8 cellular contexts compared by ENCODE assay signal in genomic region chr11:61383859-61384258, GRCh38. TPM values are rescaled to one million over a fixed set of nuclear protein-coding genes. Genes with fewer than 3 reads are reported as not detected.
DNase-seq lines count a peak whose midpoint lies in the region; ATAC-seq, FAIRE-seq and TF ChIP-seq lines count a peak whose summit lies in the region.
"Not testable (repeated sequence)": the region's sequence is repeated elsewhere in the genome, so short reads cannot be mapped to it uniquely, and the experiment has no call there.
"Had no signal": no experiment of that assay in that cellular context is flagged by ENCODE, and none has a peak within 500 bp of the region (broad histone marks: within the 10 kb centered on the region; RNA-seq: fewer than 3 reads in every experiment).

No MANE protein-coding gene starts in this region.

- H3K4me2 ChIP-seq in K562 (ENCODE audit: insufficient read depth, low read length); trophoblast cell (ENCODE audit: low read length): not testable (repeated sequence)

- not testable (repeated sequence) for H4K20me1 ChIP-seq in K562 (replicated peaks; ENCODE audit: control insufficient read depth, insufficient read depth, low read length)

- H3K79me2 ChIP-seq in K562 (ENCODE audit: control insufficient read depth, insufficient read depth, low read length); trophoblast cell (ENCODE audit: control insufficient read depth, insufficient read depth, low read length, poor library complexity): not testable (repeated sequence)

- not testable (repeated sequence) for H3K9me3 ChIP-seq in HEK293 (ENCODE audit: control insufficient read depth, insufficient read depth, low read depth, low read length); K562 (replicated peaks; ENCODE audit: control insufficient read depth, insufficient read depth, low read depth, low read length); trophoblast cell (ENCODE audit: insufficient read depth, low read depth, low read length)

- H3K9me1 ChIP-seq in K562 (ENCODE audit: control insufficient read depth, insufficient read depth, low read length), result not testable (repeated sequence)

- H3K36me3 ChIP-seq in HEK293 (ENCODE audit: control insufficient read depth in 2 of 2, insufficient read depth in 1 of 2, low read length in 2 of 2); K562 (ENCODE audit: control insufficient read depth, insufficient read depth, low read length); trophoblast cell (ENCODE audit: control insufficient read depth in 1 of 2, insufficient read depth in 2 of 2, low read length in 2 of 2): not testable (repeated sequence)

- not testable (repeated sequence) for H3K18ac ChIP-seq in trophoblast cell (ENCODE audit: low read length)

- not testable (repeated sequence) for H3K4me3 Mint-ChIP-seq in WTC11

- H2BK120ac ChIP-seq in trophoblast cell (ENCODE audit: insufficient read depth, low read length, poor library complexity), result not testable (repeated sequence)

- H2BK12ac ChIP-seq in trophoblast cell (ENCODE audit: low read length), result not testable (repeated sequence)

- not testable (repeated sequence) for H4K8ac ChIP-seq in trophoblast cell (ENCODE audit: low read depth, low read length)

- TF ChIP-seq CTCF in HEK293 (tag by site-specific recombination; IDR thresholded peaks at IDR 0.05); RWPE1 (conservative IDR thresholded peaks at IDR 0.05; ENCODE audit: low read depth); VCaP (conservative IDR thresholded peaks at IDR 0.05); WTC11 (IDR thresholded peaks at IDR 0.05); K562 (IDR thresholded peaks at IDR 0.05 in 2 of 3, conservative IDR thresholded peaks at IDR 0.05 in 1 of 3; ENCODE audit: insufficient read depth in 2 of 3, low read depth in 1 of 3, low read length in 3 of 3): not testable (repeated sequence)

- not testable (repeated sequence) for DNase-seq in RWPE1 (ENCODE audit: low spot score); WTC11 (ENCODE audit: low spot score); K562 (ENCODE audit: extremely low read depth in 1 of 4, low spot score in 3 of 4)
- peak; percentile 0 for DNase-seq in activated effector memory CD4-positive, alpha-beta T cell treated with anti-CD3 and anti-CD28 coated beads, Interleukin-2, amount 50 U/mL, for 16 hours
- peak; percentile 22 to 39 for DNase-seq in trophoblast cell

- not testable (repeated sequence) for TF ChIP-seq RAD21 in K562 (CRISPR knock-in tag; conservative IDR thresholded peaks at IDR 0.05 in 1 of 2, IDR thresholded peaks at IDR 0.05 in 1 of 2)

- ATAC-seq in WTC11, K562: not testable (repeated sequence)

- 81% methylated on average over 5 of the region's 5 CpGs for WGBS in K562 (ENCODE audit: insufficient coverage, low coverage, missing lambda C conversion rate)
- WGBS in trophoblast cell (ENCODE audit: extremely low coverage, insufficient coverage, insufficient read length), result no CpG with 5 or more reads among the region's 5 CpGs

- not testable (repeated sequence) for H3K79me1 ChIP-seq in trophoblast cell (ENCODE audit: low read length)

- not testable (repeated sequence) for FAIRE-seq in K562 (lab: Jason Lieb, UNC)

- H3K27me3 Mint-ChIP-seq in WTC11 (ENCODE audit: low read depth), result not testable (repeated sequence)

- H3K4me1 ChIP-seq in HEK293 (ENCODE audit: control insufficient read depth, insufficient read depth, low read length); K562 (replicated peaks in 1 of 2; ENCODE audit: control insufficient read depth in 2 of 2, insufficient read depth in 2 of 2, low read length in 2 of 2); trophoblast cell (ENCODE audit: control insufficient read depth in 1 of 2, insufficient read depth in 2 of 2, low read length in 2 of 2): not testable (repeated sequence)

- H3K27me3 ChIP-seq in K562 (ENCODE audit: control insufficient read depth in 2 of 2, insufficient read depth in 2 of 2, low read length in 2 of 2); trophoblast cell (ENCODE audit: insufficient read depth, low read length): not testable (repeated sequence)

- not testable (repeated sequence) for H3K27ac Mint-ChIP-seq in WTC11

- H3K14ac ChIP-seq in trophoblast cell (ENCODE audit: low read length), result not testable (repeated sequence)

- H3K9ac ChIP-seq in K562 (ENCODE audit: insufficient read depth in 1 of 2, low read depth in 2 of 2, low read length in 2 of 2); trophoblast cell (ENCODE audit: low read length): not testable (repeated sequence)

- H2AFZ ChIP-seq in K562 (ENCODE audit: low read depth, low read length); trophoblast cell (ENCODE audit: insufficient read depth, low read length, poor library complexity): not testable (repeated sequence)

- not testable (repeated sequence) for H2AK5ac ChIP-seq in trophoblast cell (ENCODE audit: low read length)

- not testable (repeated sequence) for H4K12ac ChIP-seq in trophoblast cell (ENCODE audit: low read depth, low read length)

- H3K4ac ChIP-seq in trophoblast cell (ENCODE audit: low read depth, low read length), result not testable (repeated sequence)

- H3K27ac ChIP-seq in HEK293 (ENCODE audit: extremely low read depth, low read depth, low read length); K562 (ENCODE audit: extremely low read depth, low read depth, low read length); trophoblast cell (ENCODE audit: low read depth, low read length): not testable (repeated sequence)
- H3K27ac ChIP-seq in RWPE1 (peak overlapping the region; percentile 59), VCaP (peak overlapping the region; percentile 5; the same call in 1 of the 2 replicates)

- not testable (repeated sequence) for H4K91ac ChIP-seq in trophoblast cell (ENCODE audit: low read depth, low read length)

- in situ Hi-C loops in K562 (cut with MboI), result not testable (repeated sequence)

- H3K9me3 Mint-ChIP-seq in WTC11, result not testable (repeated sequence)

- not testable (repeated sequence) for H3K4me3 ChIP-seq in HEK293 (ENCODE audit: low read depth, low read length); K562; trophoblast cell (ENCODE audit: low read depth, low read length)

- not testable (repeated sequence) for H2BK5ac ChIP-seq in trophoblast cell (ENCODE audit: low read depth, low read length, poor library complexity)

- CTCF ChIA-PET in HEK293 (lab: Yijun Ruan, JAX) (interaction anchor here (0.7 to 7.2 kb wide), 8 partner anchors 9 to 250 kb away, joined by 3 to 210 read pairs (median 12); partner anchors contain the start of genes CYB561A3, TMEM138 and TMEM216), RWPE1 (lab: Yijun Ruan, JAX) (interaction anchor here (0.6 to 3.7 kb wide), 3 partner anchors 38 to 724 kb away, joined by 3 to 86 read pairs (median 8); no protein-coding TSS in a partner anchor), WTC11 (lab: Charles Lee) (interaction anchor here (1.1 to 10.1 kb wide), 7 partner anchors 17 to 131 kb away, joined by 3 to 346 read pairs (median 15); partner anchors contain the start of genes CYB561A3, DDB1, TKFC and TMEM138), K562 (lab: Yijun Ruan, JAX; ENCODE audit: low intra/inter-chr PET ratio) (interaction anchor here (7.3 kb wide), 1 partner anchor 49 kb away, joined by 135 read pairs; the partner anchor contains the start of genes DDB1 and TKFC)

- H3K36me3 Mint-ChIP-seq in WTC11, result not testable (repeated sequence)

- not testable (repeated sequence) for TF ChIP-seq POLR2A in K562 (conservative IDR thresholded peaks at IDR 0.05)

- not testable (repeated sequence) for TF ChIP-seq EP300 in K562 (IDR thresholded peaks at IDR 0.05; ENCODE audit: low read length)

- POLR2A ChIA-PET in HEK293 (lab: Yijun Ruan, JAX) (interaction anchor here (0.6 to 3.2 kb wide), 4 partner anchors 9 to 49 kb away, joined by 3 to 35 read pairs (median 14); partner anchors contain the start of genes CPSF7, CYB561A3, DDB1 and SDHAF2), RWPE1 (lab: Yijun Ruan, JAX; ENCODE audit: low non-redundant PET) (interaction anchor here (1.6 kb wide), 1 partner anchor 22 kb away, joined by 11 read pairs; the partner anchor contains the start of genes CYB561A3 and TMEM138), K562 (lab: Yijun Ruan, JAX) (interaction anchor here (0.6 to 5.1 kb wide), 7 partner anchors 17 to 74 kb away, joined by 3 to 23 read pairs (median 7); no protein-coding TSS in a partner anchor)
- POLR2A ChIA-PET in WTC11 (lab: Charles Lee), result not testable (repeated sequence)

- H3K23ac ChIP-seq in trophoblast cell (ENCODE audit: low read length), result not testable (repeated sequence)

- not testable (repeated sequence) for H3K4me1 Mint-ChIP-seq in WTC11

- intact Hi-C loops in K562 (cut with micrococcal nuclease), result not testable (repeated sequence)

- BruUV-seq in K562 (replicated peaks; lab: Mats Ljungman, UMichigan), result not testable (repeated sequence)

RNA-seq across cellular contexts. Expression of gene TMEM216, which starts 8.5 kb away (rescaled TPM):
- total RNA-seq in WTC11 (2021) (16.4 to 20.8 TPM (median 17.9 TPM) in 3 replicates), K562 (2014; rRNA removed) (4.9 and 7.1 TPM in 2 replicates), K562 (2014; rRNA removed; fragmentation: Illumina TruSeq; extraction: Trizol) (7.0 and 8.2 TPM in 2 replicates), K562 (2015; rRNA removed; fragmentation: Illumina TruSeq; extraction: Trizol) (8.0 and 8.3 TPM in 2 replicates), K562 (2021) (6.0 and 6.4 TPM in 2 replicates)
- total RNA-seq in K562 (2011; cell fraction: chromatin; rRNA removed; ENCODE audit: low replicate concordance), result 14.6 and 18.4 TPM in 2 replicates
- total RNA-seq in K562 (2011; cell fraction: nucleolus; rRNA removed), result 11.8 and 15.0 TPM in 2 replicates
- 17.7 and 22.4 TPM in 2 replicates for total RNA-seq in K562 (2011; cell fraction: nucleoplasm; rRNA removed)
- polyA plus RNA-seq in K562 (2011; rRNA removed) (22.1 and 22.5 TPM in 2 replicates), K562 (2014; fragmentation: Illumina TruSeq; extraction: Trizol) (11.8 and 12.4 TPM in 2 replicates), K562 (2014; fragmentation: Nextera tagmentation; extraction: Ambion mirVana) (10 to 100 TPM; 22.9 to 25.2 TPM), K562 (2014; rRNA removed) (8.8 and 11.3 TPM in 2 replicates)
- polyA plus RNA-seq in K562 (2011; cell fraction: cytosol; rRNA removed), result 26.0 and 28.2 TPM in 2 replicates
- polyA plus RNA-seq in K562 (2011; cell fraction: nucleus; rRNA removed), result 13.0 and 15.5 TPM in 2 replicates
- 7.9 and 11.7 TPM in 2 replicates for polyA plus RNA-seq in K562 (2012)
- polyA minus RNA-seq in K562 (2011; rRNA and poly(A)+ RNA removed), result 11.6 and 12.4 TPM in 2 replicates
- 3.5 and 4.0 TPM in 2 replicates for polyA minus RNA-seq in K562 (2011; cell fraction: cytosol; rRNA and poly(A)+ RNA removed)
- 3.4 and 4.0 TPM in 2 replicates for polyA minus RNA-seq in K562 (2011; cell fraction: nucleus; rRNA and poly(A)+ RNA removed)
- polyA plus RNA-seq in trophoblast cell (2013), result 12.5 and 14.4 TPM in 2 replicates
- total RNA-seq: A172 had no signal

RNA-seq across cellular contexts. Expression of gene TMEM138, which starts 21.7 kb away (rescaled TPM):
- total RNA-seq in WTC11 (2021) (34.0 to 39.0 TPM (median 38.8 TPM) in 3 replicates), K562 (2014; rRNA removed) (23.2 and 26.4 TPM in 2 replicates), K562 (2014; rRNA removed; fragmentation: Illumina TruSeq; extraction: Trizol) (55.8 and 58.0 TPM in 2 replicates), K562 (2015; rRNA removed; fragmentation: Illumina TruSeq; extraction: Trizol) (63.1 and 63.3 TPM in 2 replicates), K562 (2021) (56.2 and 70.1 TPM in 2 replicates)
- 261 and 425 TPM in 2 replicates for total RNA-seq in K562 (2011; cell fraction: chromatin; rRNA removed; ENCODE audit: low replicate concordance)
- total RNA-seq in K562 (2011; cell fraction: nucleolus; rRNA removed), result 218 and 247 TPM in 2 replicates
- total RNA-seq in K562 (2011; cell fraction: nucleoplasm; rRNA removed), result 293 and 351 TPM in 2 replicates
- polyA plus RNA-seq in K562 (2011; rRNA removed) (150 and 168 TPM in 2 replicates), K562 (2014; fragmentation: Illumina TruSeq; extraction: Trizol) (102 and 109 TPM in 2 replicates), K562 (2014; fragmentation: Nextera tagmentation; extraction: Ambion mirVana) (100 to 1,000 TPM; 127 to 146 TPM), K562 (2014; rRNA removed) (62.7 and 86.7 TPM in 2 replicates)
- 109 and 130 TPM in 2 replicates for polyA plus RNA-seq in K562 (2011; cell fraction: cytosol; rRNA removed)
- 205 and 226 TPM in 2 replicates for polyA plus RNA-seq in K562 (2011; cell fraction: nucleus; rRNA removed)
- 42.4 and 48.0 TPM in 2 replicates for polyA plus RNA-seq in K562 (2012)
- polyA minus RNA-seq in K562 (2011; rRNA and poly(A)+ RNA removed), result 81.9 and 101 TPM in 2 replicates
- 14.3 and 21.3 TPM in 2 replicates for polyA minus RNA-seq in K562 (2011; cell fraction: cytosol; rRNA and poly(A)+ RNA removed)
- polyA minus RNA-seq in K562 (2011; cell fraction: nucleus; rRNA and poly(A)+ RNA removed), result 59.1 and 81.3 TPM in 2 replicates
- polyA plus RNA-seq in trophoblast cell (2013), result 45.9 and 49.0 TPM in 2 replicates

RNA-seq across cellular contexts. Expression of gene CYB561A3, which starts 22.2 kb away (rescaled TPM):
- 34.3 to 38.8 TPM (median 35.0 TPM) in 3 replicates for total RNA-seq in WTC11 (2021)
- total RNA-seq in K562 (2011; cell fraction: chromatin; rRNA removed; ENCODE audit: low replicate concordance), result 84.8 and 201 TPM in 2 replicates
- total RNA-seq in K562 (2011; cell fraction: nucleolus; rRNA removed), result 195 and 226 TPM in 2 replicates
- total RNA-seq in K562 (2011; cell fraction: nucleoplasm; rRNA removed), result 160 and 163 TPM in 2 replicates
- total RNA-seq in K562 (2014; rRNA removed), result 29.2 and 42.5 TPM in 2 replicates
- total RNA-seq in K562 (2014; rRNA removed; fragmentation: Illumina TruSeq; extraction: Trizol), result 24.9 and 30.4 TPM in 2 replicates
- 36.9 and 37.6 TPM in 2 replicates for total RNA-seq in K562 (2015; rRNA removed; fragmentation: Illumina TruSeq; extraction: Trizol)
- total RNA-seq in K562 (2021), result 59.9 and 70.2 TPM in 2 replicates
- 37.9 and 56.1 TPM in 2 replicates for polyA plus RNA-seq in K562 (2011; rRNA removed)
- 82.7 and 149 TPM in 2 replicates for polyA plus RNA-seq in K562 (2011; cell fraction: cytosol; rRNA removed)
- polyA plus RNA-seq in K562 (2011; cell fraction: nucleus; rRNA removed), result 86.4 and 134 TPM in 2 replicates
- polyA plus RNA-seq in K562 (2012), result 57.1 and 64.6 TPM in 2 replicates
- 70.2 and 78.9 TPM in 2 replicates for polyA plus RNA-seq in K562 (2014; fragmentation: Illumina TruSeq; extraction: Trizol)
- polyA plus RNA-seq in K562 (2014; fragmentation: Nextera tagmentation; extraction: Ambion mirVana), result 10 to 100 TPM; 30.1 to 44.3 TPM
- 43.0 and 46.7 TPM in 2 replicates for polyA plus RNA-seq in K562 (2014; rRNA removed)
- 41.6 and 59.3 TPM in 2 replicates for polyA minus RNA-seq in K562 (2011; rRNA and poly(A)+ RNA removed)
- polyA minus RNA-seq in K562 (2011; cell fraction: cytosol; rRNA and poly(A)+ RNA removed), result 30.1 and 37.2 TPM in 2 replicates
- 16.8 and 17.4 TPM in 2 replicates for polyA minus RNA-seq in K562 (2011; cell fraction: nucleus; rRNA and poly(A)+ RNA removed)
- polyA plus RNA-seq in trophoblast cell (2013), result 17.9 and 19.0 TPM in 2 replicates

RNA-seq across cellular contexts. Expression of gene CPSF7, which starts 45.9 kb away (rescaled TPM):
- total RNA-seq in WTC11 (2021) (86.0 to 90.7 TPM (median 88.3 TPM) in 3 replicates), K562 (2014; rRNA removed) (24.3 and 24.8 TPM in 2 replicates), K562 (2014; rRNA removed; fragmentation: Illumina TruSeq; extraction: Trizol) (45.1 and 45.5 TPM in 2 replicates), K562 (2015; rRNA removed; fragmentation: Illumina TruSeq; extraction: Trizol) (43.9 and 44.1 TPM in 2 replicates), K562 (2021) (82.9 and 84.6 TPM in 2 replicates)
- total RNA-seq in K562 (2011; cell fraction: chromatin; rRNA removed; ENCODE audit: low replicate concordance), result 141 and 152 TPM in 2 replicates
- 67.6 and 78.9 TPM in 2 replicates for total RNA-seq in K562 (2011; cell fraction: nucleolus; rRNA removed)
- 105 and 139 TPM in 2 replicates for total RNA-seq in K562 (2011; cell fraction: nucleoplasm; rRNA removed)
- polyA plus RNA-seq in K562 (2011; rRNA removed) (37.5 and 60.4 TPM in 2 replicates), K562 (2014; fragmentation: Illumina TruSeq; extraction: Trizol) (89.1 and 104 TPM in 2 replicates), K562 (2014; fragmentation: Nextera tagmentation; extraction: Ambion mirVana) (10 to 100 TPM; 14.8 to 46.8 TPM), K562 (2014; rRNA removed) (42.4 and 45.7 TPM in 2 replicates)
- polyA plus RNA-seq in K562 (2011; cell fraction: cytosol; rRNA removed), result 51.1 and 98.0 TPM in 2 replicates
- 121 and 160 TPM in 2 replicates for polyA plus RNA-seq in K562 (2011; cell fraction: nucleus; rRNA removed)
- polyA plus RNA-seq in K562 (2012), result 70.9 and 87.0 TPM in 2 replicates
- 45.5 and 47.8 TPM in 2 replicates for polyA minus RNA-seq in K562 (2011; rRNA and poly(A)+ RNA removed)
- polyA minus RNA-seq in K562 (2011; cell fraction: cytosol; rRNA and poly(A)+ RNA removed), result 32.9 and 61.4 TPM in 2 replicates
- polyA minus RNA-seq in K562 (2011; cell fraction: nucleus; rRNA and poly(A)+ RNA removed), result 37.4 and 50.1 TPM in 2 replicates
- 92.9 and 93.6 TPM in 2 replicates for polyA plus RNA-seq in trophoblast cell (2013)

RNA-seq across cellular contexts. Expression of gene SDHAF2, which starts 46.1 kb away (rescaled TPM):
- total RNA-seq in WTC11 (2021), result 36.2 to 36.8 TPM (median 36.5 TPM) in 3 replicates
- total RNA-seq in K562 (2011; cell fraction: chromatin; rRNA removed; ENCODE audit: low replicate concordance), result 127 and 189 TPM in 2 replicates
- 134 and 143 TPM in 2 replicates for total RNA-seq in K562 (2011; cell fraction: nucleolus; rRNA removed)
- 150 and 151 TPM in 2 replicates for total RNA-seq in K562 (2011; cell fraction: nucleoplasm; rRNA removed)
- total RNA-seq in K562 (2014; rRNA removed), result 27.6 and 51.6 TPM in 2 replicates
- 23.1 and 24.9 TPM in 2 replicates for total RNA-seq in K562 (2014; rRNA removed; fragmentation: Illumina TruSeq; extraction: Trizol)
- 21.2 and 24.1 TPM in 2 replicates for total RNA-seq in K562 (2015; rRNA removed; fragmentation: Illumina TruSeq; extraction: Trizol)
- total RNA-seq in K562 (2021), result 34.8 and 39.4 TPM in 2 replicates
- 82.2 and 86.3 TPM in 2 replicates for polyA plus RNA-seq in K562 (2011; rRNA removed)
- 87.4 and 110 TPM in 2 replicates for polyA plus RNA-seq in K562 (2011; cell fraction: cytosol; rRNA removed)
- polyA plus RNA-seq in K562 (2011; cell fraction: nucleus; rRNA removed), result 55.5 and 62.3 TPM in 2 replicates
- 33.3 and 41.9 TPM in 2 replicates for polyA plus RNA-seq in K562 (2012)
- 30.7 and 40.4 TPM in 2 replicates for polyA plus RNA-seq in K562 (2014; fragmentation: Illumina TruSeq; extraction: Trizol)
- 100 to 1,000 TPM; 140 to 144 TPM for polyA plus RNA-seq in K562 (2014; fragmentation: Nextera tagmentation; extraction: Ambion mirVana)
- 48.0 and 55.9 TPM in 2 replicates for polyA plus RNA-seq in K562 (2014; rRNA removed)
- polyA minus RNA-seq in K562 (2011; rRNA and poly(A)+ RNA removed), result 66.7 and 73.9 TPM in 2 replicates
- polyA minus RNA-seq in K562 (2011; cell fraction: cytosol; rRNA and poly(A)+ RNA removed), result 17.1 and 42.7 TPM in 2 replicates
- 38.0 and 52.3 TPM in 2 replicates for polyA minus RNA-seq in K562 (2011; cell fraction: nucleus; rRNA and poly(A)+ RNA removed)
- polyA plus RNA-seq in trophoblast cell (2013), result 24.1 and 24.8 TPM in 2 replicates
